Comparison of ENCODE assay signal across 21 cellular contexts in the genomic region with DNA sequence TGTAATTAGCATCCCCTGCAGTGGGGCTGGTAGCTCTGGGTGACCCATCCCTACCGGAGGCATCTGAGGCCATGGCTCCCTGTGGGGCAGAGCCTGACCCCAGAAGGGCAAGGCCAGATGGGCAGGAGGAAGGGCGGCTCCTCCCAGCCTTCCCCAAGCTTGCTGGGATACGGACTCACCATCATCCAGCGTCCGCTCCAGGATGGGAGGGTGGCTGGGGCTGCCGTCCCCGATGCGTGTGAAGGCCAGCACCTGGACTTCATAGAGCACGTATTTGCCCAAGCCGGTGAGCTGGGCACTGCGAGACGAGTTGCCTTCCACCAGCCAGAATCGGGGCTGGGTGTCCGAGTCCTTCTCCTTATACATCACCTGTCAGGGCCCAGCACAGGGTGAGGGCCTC.
"Had no signal": no experiment of that assay in that cellular context is flagged by ENCODE, and none has a peak within 500 bp of the region (broad histone marks: within the 10 kb centered on the region; RNA-seq: fewer than 3 reads in every experiment).

No MANE protein-coding gene starts in this region.

- H3K36me3 ChIP-seq: heart right ventricle, right atrium auricular region, sigmoid colon, upper lobe of right lung had no signal

- ATAC-seq: esophagus mucosa; heart right ventricle; left lobe of liver; natural killer cell treated with Interleukin-12 subunit alpha and Interleukin-12 subunit beta and Interleukin-15 and Interleukin-18, amount 100 ng/mL, for 72 hours; stimulated activated naive B cell treated with anti-CD40 and anti-IgM and Interleukin-4, amounts not matched to agents 10 μg/mL and 1 μg/mL and 100 μg/mL, for 72 hours; stimulated activated naive CD8-positive, alpha-beta T cell treated with anti-CD3 and anti-CD28 coated beads, Interleukin-15, amount 100 ng/mL, for 72 hours; upper lobe of right lung had no signal

- H3K4me1 ChIP-seq: heart right ventricle, right atrium auricular region, sigmoid colon, testis, tibial nerve, upper lobe of right lung had no signal

- H3K36me3 Mint-ChIP-seq: natural killer cell treated with Interleukin-12 subunit alpha and Interleukin-12 subunit beta and Interleukin-15 and Interleukin-18, amount 100 ng/mL, for 72 hours had no signal

- FAIRE-seq: endometrium, frontal cortex had no signal

- H3K9me3 Mint-ChIP-seq: natural killer cell treated with Interleukin-12 subunit alpha and Interleukin-12 subunit beta and Interleukin-15 and Interleukin-18, amount 100 ng/mL, for 72 hours; stimulated activated naive B cell treated with anti-CD40 and anti-IgM and Interleukin-4, amounts not matched to agents 10 μg/mL and 1 μg/mL and 100 μg/mL, for 72 hours; stimulated activated naive CD8-positive, alpha-beta T cell treated with anti-CD3 and anti-CD28 coated beads, Interleukin-15, amount 100 ng/mL, for 72 hours had no signal

- H3K4me1 Mint-ChIP-seq: stimulated activated naive B cell treated with anti-CD40 and anti-IgM and Interleukin-4, amounts not matched to agents 10 μg/mL and 1 μg/mL and 100 μg/mL, for 72 hours; stimulated activated naive CD8-positive, alpha-beta T cell treated with anti-CD3 and anti-CD28 coated beads, Interleukin-15, amount 100 ng/mL, for 72 hours had no signal

- H3K4me3 ChIP-seq: dorsolateral prefrontal cortex, heart right ventricle, lung, right atrium auricular region, sigmoid colon, skin epidermis, testis, tibial nerve, upper lobe of right lung had no signal

- H3K9me3 ChIP-seq: heart right ventricle, right atrium auricular region, sigmoid colon, testis, tibial nerve, upper lobe of right lung had no signal

- H3K4me3 Mint-ChIP-seq: natural killer cell treated with Interleukin-12 subunit alpha and Interleukin-12 subunit beta and Interleukin-15 and Interleukin-18, amount 100 ng/mL, for 72 hours; stimulated activated naive B cell treated with anti-CD40 and anti-IgM and Interleukin-4, amounts not matched to agents 10 μg/mL and 1 μg/mL and 100 μg/mL, for 72 hours; stimulated activated naive CD8-positive, alpha-beta T cell treated with anti-CD3 and anti-CD28 coated beads, Interleukin-15, amount 100 ng/mL, for 72 hours had no signal

- H3K27ac Mint-ChIP-seq: natural killer cell treated with Interleukin-12 subunit alpha and Interleukin-12 subunit beta and Interleukin-15 and Interleukin-18, amount 100 ng/mL, for 72 hours; stimulated activated naive B cell treated with anti-CD40 and anti-IgM and Interleukin-4, amounts not matched to agents 10 μg/mL and 1 μg/mL and 100 μg/mL, for 72 hours; stimulated activated naive CD8-positive, alpha-beta T cell treated with anti-CD3 and anti-CD28 coated beads, Interleukin-15, amount 100 ng/mL, for 72 hours had no signal

- H3K27me3 Mint-ChIP-seq: natural killer cell treated with Interleukin-12 subunit alpha and Interleukin-12 subunit beta and Interleukin-15 and Interleukin-18, amount 100 ng/mL, for 72 hours; stimulated activated naive B cell treated with anti-CD40 and anti-IgM and Interleukin-4, amounts not matched to agents 10 μg/mL and 1 μg/mL and 100 μg/mL, for 72 hours; stimulated activated naive CD8-positive, alpha-beta T cell treated with anti-CD3 and anti-CD28 coated beads, Interleukin-15, amount 100 ng/mL, for 72 hours had no signal

- DNase-seq: cortex of kidney; effector CD8-positive, alpha-beta T cell; heart right ventricle; midbrain; sigmoid colon; stimulated activated CD4-positive, alpha-beta T cell treated with anti-CD3 and anti-CD28 coated beads, Interleukin-2, amount 100 ng/mL, for 24 hours; stimulated activated CD4-positive, alpha-beta T cell treated with anti-CD3 and anti-CD28 coated beads, Interleukin-4, amount 100 ng/mL, for 4 hours; stimulated activated naive B cell treated with anti-CD40 and anti-IgM and Interleukin-4, amounts not matched to agents 10 μg/mL and 1 μg/mL and 100 μg/mL, for 72 hours; stimulated activated naive CD8-positive, alpha-beta T cell treated with anti-CD3 and anti-CD28 coated beads, Interleukin-15, amount 100 ng/mL, for 72 hours; testis; upper lobe of right lung had no signal

- H3K27ac ChIP-seq: dorsolateral prefrontal cortex, heart right ventricle, right atrium auricular region, sigmoid colon, skin epidermis, testis, tibial nerve, upper lobe of right lung had no signal

- H3K27me3 ChIP-seq: dorsolateral prefrontal cortex, heart right ventricle, right atrium auricular region, sigmoid colon, testis, tibial nerve, upper lobe of right lung had no signal
